ENCODE assay signal across 8 cellular contexts in the genomic region with DNA sequence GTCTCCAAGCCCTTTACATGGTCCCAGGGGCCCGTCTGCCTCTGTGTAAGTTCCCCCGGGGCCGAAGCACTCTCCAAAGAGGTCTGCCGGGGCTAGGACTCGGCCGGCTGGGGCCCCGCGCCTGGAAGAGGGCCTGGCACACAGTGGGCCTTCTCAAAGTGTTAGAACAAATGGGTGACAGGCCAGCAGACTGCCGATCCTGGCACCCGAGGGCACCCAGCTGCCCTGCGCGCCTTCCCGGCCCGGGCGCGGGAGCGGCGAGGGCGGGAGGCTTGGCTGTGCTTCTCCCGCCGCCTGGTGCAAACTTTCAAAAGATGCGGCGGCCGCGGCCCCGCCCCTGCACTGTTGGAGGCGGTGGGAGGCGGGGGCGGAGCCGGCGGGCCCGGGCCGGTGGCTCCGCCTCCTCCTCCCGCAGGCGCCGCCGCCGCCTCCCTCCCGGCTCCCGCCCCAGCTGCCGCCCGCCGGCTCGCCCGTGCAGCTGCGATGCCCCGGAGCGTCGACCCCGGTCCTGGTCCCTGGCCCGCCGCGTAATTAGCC. TPM values are rescaled to one million over a fixed set of nuclear protein-coding genes. Genes with fewer than 3 reads are reported as not detected.
DNase-seq lines count a peak whose midpoint lies in the region; ATAC-seq and TF ChIP-seq lines count a peak whose summit lies in the region.

A gene with protein sequence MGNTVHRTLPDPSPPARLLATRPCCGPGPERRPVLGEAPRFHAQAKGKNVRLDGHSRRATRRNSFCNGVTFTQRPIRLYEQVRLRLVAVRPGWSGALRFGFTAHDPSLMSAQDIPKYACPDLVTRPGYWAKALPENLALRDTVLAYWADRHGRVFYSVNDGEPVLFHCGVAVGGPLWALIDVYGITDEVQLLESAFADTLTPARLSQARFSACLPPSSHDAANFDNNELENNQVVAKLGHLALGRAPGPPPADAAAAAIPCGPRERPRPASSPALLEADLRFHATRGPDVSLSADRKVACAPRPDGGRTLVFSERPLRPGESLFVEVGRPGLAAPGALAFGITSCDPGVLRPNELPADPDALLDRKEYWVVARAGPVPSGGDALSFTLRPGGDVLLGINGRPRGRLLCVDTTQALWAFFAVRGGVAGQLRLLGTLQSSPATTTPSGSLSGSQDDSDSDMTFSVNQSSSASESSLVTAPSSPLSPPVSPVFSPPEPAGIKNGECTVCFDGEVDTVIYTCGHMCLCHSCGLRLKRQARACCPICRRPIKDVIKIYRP (plus strand): TSS at position 442 of the 537 bp plus-strand sequence. CDS start 144 bp downstream, outside the sequence.

- H3K4me3 ChIP-seq in WI38 (ENCODE audit: low read depth, low read length), result peak within 1 kb of the TSS; percentile 77
- peak within 1 kb of the TSS; percentile 79 for H3K4me3 ChIP-seq in coronary artery

- peak; percentile 81 for DNase-seq in COR-L47 (lab: John Stamatoyannopoulos, UW)
- DNase-seq in GOT3 (lab: John Stamatoyannopoulos, UW), result peak; percentile 46
- peak; percentile 66 for DNase-seq in NCI-H2029 (lab: John Stamatoyannopoulos, UW)
- DNase-seq in coronary artery (ENCODE audit: low spot score), result no peak
- DNase-seq in left colon, result peak; percentile 85 to 89
- DNase-seq in stimulated activated CD4-positive, alpha-beta T cell treated with anti-CD3 and anti-CD28 coated beads, Interleukin-1b, Interleukin-23, amount 100 ng/mL, for 4 hours (ENCODE audit: low read depth in 2 of 2), result peak; percentile 21 to 29
- no peak for DNase-seq in activated gamma-delta T cell (lab: John Stamatoyannopoulos, UW)

- H3K27ac ChIP-seq in coronary artery, result peak within 1 kb of the TSS; percentile 82 to 89

- intact Hi-C loops in left colon (cut with DNase I, micrococcal nuclease), result loop anchor here in 1 of 2 donors (10.0 kb wide), 2 partner anchors 54 to 76 kb away; no protein-coding TSS in a partner anchor

- TF ChIP-seq CTCF in WI38 (IDR thresholded peaks at IDR 0.05; ENCODE audit: low read depth, low read length) (no peak), coronary artery (IDR thresholded peaks at IDR 0.05) (no peak)

- ATAC-seq in left colon, result peak; percentile 55

RNA-seq across cellular contexts. Expression of the gene that starts here (rescaled TPM):
- total RNA-seq in left colon, result 10 to 100 TPM; 60.5 to 90.8 TPM

Comparison
In these comparisons a context has a peak if more than half of its experiments do, and no peak if none do; other contexts are left out.
1. DNase-seq: peak in COR-L47 (single experiment), GOT3 (single experiment), NCI-H2029 (single experiment), left colon (2 of 2) and stimulated activated CD4-positive, alpha-beta T cell treated with anti-CD3 and anti-CD28 coated beads, Interleukin-1b, Interleukin-23, amount 100 ng/mL, for 4 hours (2 of 2); none in coronary artery (single experiment) and activated gamma-delta T cell (single experiment).